Comparison of ENCODE assay signal across 10 cellular contexts in genomic region chr15:31397851-31398661, GRCh38.
DNase-seq lines count a peak whose midpoint lies in the region; ATAC-seq and TF ChIP-seq lines count a peak whose summit lies in the region.
"Had no signal": no experiment of that assay in that cellular context is flagged by ENCODE, and none has a peak within 500 bp of the region (broad histone marks: within the 10 kb centered on the region; RNA-seq: fewer than 3 reads in every experiment).

No MANE protein-coding gene starts in this region.

- TSS peak; percentile 75 for BruUV-seq in MCF 10A (replicated peaks; lab: Mats Ljungman, UMichigan)

- no peak for ATAC-seq in HG02623 (IDR thresholded peaks at IDR 0.05; ENCODE audit: unreplicated experiment)

- H3K36me3 ChIP-seq in BE2C: no peaks in the 10 kb centered on the region
- no peaks in the 10 kb centered on the region for H3K36me3 ChIP-seq in mesodermal cell (ENCODE audit: control insufficient read depth, insufficient read depth, low read length)
- H3K36me3 ChIP-seq: cardiac muscle cell had no signal

- WGBS in mesodermal cell (ENCODE audit: insufficient coverage in 2 of 2), 2 experiments: 73 to 78% methylated on average over 15 to 17 of the region's 21 CpGs

- peaks cover 44% of the 10 kb centered on the region for H3K4me1 Mint-ChIP-seq in MCF 10A (ENCODE audit: insufficient read depth, unreplicated experiment)

- DNase-seq in BE2C (peak; percentile 91), NCI-H1105 treated with DMSO at 0.1 percent for 48 hours (lab: John Stamatoyannopoulos, UW) (peak; percentile 86), MCF 10A (ENCODE audit: unreplicated experiment) (peak; percentile 57), NCI-H774 (lab: John Stamatoyannopoulos, UW) (no peak), 8988T (no peak)
- DNase-seq in activated naive CD4-positive, alpha-beta T cell treated with Interleukin-2 at 50 U/mL for 16 hours: no peak

- no peaks in the 10 kb centered on the region for H3K27me3 ChIP-seq in BE2C

- H3K4me3 Mint-ChIP-seq in MCF 10A (ENCODE audit: unreplicated experiment): no peak overlapping the region
- H3K4me3 Mint-ChIP-seq: memory B cell had no signal

- H3K4me3 ChIP-seq in BE2C (ENCODE audit: low read depth, low read length) (peak overlapping the region; percentile 36), mesodermal cell (ENCODE audit: extremely low read depth, insufficient read depth, low read length, poor library complexity, severe bottlenecking) (no peak overlapping the region)

- no peak for TF ChIP-seq CTCF in BE2C (IDR thresholded peaks at IDR 0.05; ENCODE audit: low read depth, low read length)
- TF ChIP-seq CTCF in MCF 10A (IDR thresholded peaks at IDR 0.05; ENCODE audit: unreplicated experiment): no peak

- POLR2A ChIA-PET in MCF 10A (lab: Yijun Ruan, JAX): interaction anchor here (0.6 to 5.7 kb wide), 12 partner anchors 8 to 91 kb away, joined by 3 to 34 read pairs (median 6); partner anchors contain the start of gene KLF13

- CTCF ChIA-PET in MCF 10A (lab: Yijun Ruan, JAX): interaction anchor here (0.6 to 4.9 kb wide), 14 partner anchors 8 to 201 kb away, joined by 3 to 37 read pairs (median 3); no protein-coding TSS in a partner anchor

- H3K27ac Mint-ChIP-seq in MCF 10A (ENCODE audit: low read depth, unreplicated experiment): peak overlapping the region; percentile 87
- H3K27ac Mint-ChIP-seq: memory B cell had no signal

- peaks cover 49% of the 10 kb centered on the region for H3K4me1 ChIP-seq in BE2C
- peaks cover 31% of the 10 kb centered on the region for H3K4me1 ChIP-seq in mesodermal cell (ENCODE audit: control insufficient read depth, insufficient read depth, low read length, poor library complexity, severe bottlenecking)

- H3K27ac ChIP-seq in mesodermal cell (ENCODE audit: low read depth, low read length, severe bottlenecking): peak overlapping the region; percentile 78
- H3K27ac ChIP-seq: cardiac muscle cell had no signal

- H3K9me3 Mint-ChIP-seq in MCF 10A (ENCODE audit: unreplicated experiment): no peaks in the 10 kb centered on the region
- H3K9me3 Mint-ChIP-seq: memory B cell had no signal

- intact Hi-C loops in MCF 10A (cut with micrococcal nuclease): no loop called here

- H3K9me3 ChIP-seq in BE2C (no peaks in the 10 kb centered on the region), mesodermal cell (ENCODE audit: control insufficient read depth, low read length) (no peaks in the 10 kb centered on the region)

- H3K36me3 Mint-ChIP-seq in MCF 10A (ENCODE audit: insufficient read depth, unreplicated experiment): no peaks in the 10 kb centered on the region
- H3K36me3 Mint-ChIP-seq: memory B cell had no signal

- no peaks in the 10 kb centered on the region for H3K27me3 Mint-ChIP-seq in MCF 10A (ENCODE audit: insufficient read depth, unreplicated experiment)
- H3K27me3 Mint-ChIP-seq: memory B cell had no signal

Comparison
In these comparisons a context has a peak if more than half of its experiments do, and no peak if none do; other contexts are left out.
1. DNase-seq: peak in BE2C (single experiment), NCI-H1105 treated with DMSO at 0.1 percent for 48 hours (single experiment) and MCF 10A (single experiment); none in NCI-H774 (single experiment), activated naive CD4-positive, alpha-beta T cell treated with Interleukin-2 at 50 U/mL for 16 hours (single experiment) and 8988T (single experiment).